ENCODE assay signal across 10 cellular contexts in genomic region chr3:59559721-59560514, GRCh38.
DNase-seq lines count a peak whose midpoint lies in the region; TF ChIP-seq lines count a peak whose summit lies in the region.
"Had no signal": no experiment of that assay in that cellular context is flagged by ENCODE, and none has a peak within 500 bp of the region (broad histone marks: within the 10 kb centered on the region; RNA-seq: fewer than 3 reads in every experiment).

No MANE protein-coding gene starts in this region.

- no peaks in the 10 kb centered on the region for H4K20me1 ChIP-seq in osteoblast (ENCODE audit: insufficient read depth, low read length)

- no peaks in the 10 kb centered on the region for H3K27me3 ChIP-seq in osteoblast (ENCODE audit: insufficient read depth, low read length)
- H3K27me3 ChIP-seq: neutrophil had no signal

- peaks cover 46% of the 10 kb centered on the region for H3K4me1 ChIP-seq in osteoblast (ENCODE audit: insufficient read depth, low read length)

- no peak for TF ChIP-seq CTCF in osteoblast (IDR thresholded peaks at IDR 0.05; ENCODE audit: extremely low read depth, low read depth, low read length)

- H3K4me3 ChIP-seq in osteoblast (ENCODE audit: insufficient read depth, low read length), result no peak overlapping the region

- peak; percentile 97 for DNase-seq in EH (ENCODE audit: low read depth)
- peak; percentile 74 for DNase-seq in NCI-H460 (ENCODE audit: extremely low read depth, low read depth)
- peak; percentile 94 for DNase-seq in astrocyte of the hippocampus (ENCODE audit: low read depth, low spot score)
- DNase-seq in osteoblast (ENCODE audit: insufficient read length, low spot score, missing footprints), result peak; percentile 91
- no peak for DNase-seq in DMS114 treated with DMSO at 0.1 percent for 48 hours (lab: John Stamatoyannopoulos, UW; ENCODE audit: unreplicated experiment)
- no peak for DNase-seq in erythroblast (lab: John Stamatoyannopoulos, UW)
- DNase-seq in NCI-H1092 treated with DMSO at 0.1 percent for 48 hours (lab: John Stamatoyannopoulos, UW), result no peak
- no peak for DNase-seq in NCI-H345 treated with DMSO at 0.1 percent for 48 hours (lab: John Stamatoyannopoulos, UW; ENCODE audit: unreplicated experiment)
- DNase-seq: NCI-H510A had no signal

- H2AFZ ChIP-seq in osteoblast (ENCODE audit: low read length), result peak overlapping the region; percentile 39

- no peaks in the 10 kb centered on the region for H3K36me3 ChIP-seq in osteoblast (ENCODE audit: insufficient read depth, low read length)
- H3K36me3 ChIP-seq: neutrophil had no signal

- no peaks in the 10 kb centered on the region for H3K79me2 ChIP-seq in osteoblast (ENCODE audit: insufficient read depth, low read length)

- no peaks in the 10 kb centered on the region for H3K9me3 ChIP-seq in osteoblast (ENCODE audit: low read depth, low read length)
- H3K9me3 ChIP-seq: neutrophil had no signal

- peak overlapping the region; percentile 80 for H3K27ac ChIP-seq in osteoblast (ENCODE audit: low read depth, low read length)
- H3K27ac ChIP-seq: neutrophil had no signal

- H3K4me2 ChIP-seq in osteoblast (ENCODE audit: insufficient read depth, low read length), result peak overlapping the region; percentile 37

- TF ChIP-seq POLR2A in erythroblast (IDR thresholded peaks at IDR 0.05; ENCODE audit: low read length), result no peak

Comparison
In these comparisons a context has a peak if more than half of its experiments do, and no peak if none do; other contexts are left out.
1. DNase-seq: peak in EH (single experiment), NCI-H460 (single experiment), astrocyte of the hippocampus (single experiment) and osteoblast (single experiment); none in DMS114 treated with DMSO at 0.1 percent for 48 hours (single experiment), erythroblast (0 of 2), NCI-H1092 treated with DMSO at 0.1 percent for 48 hours (single experiment) and NCI-H345 treated with DMSO at 0.1 percent for 48 hours (single experiment).